ENCODE assay signal across 1 cellular context in the genomic region with DNA sequence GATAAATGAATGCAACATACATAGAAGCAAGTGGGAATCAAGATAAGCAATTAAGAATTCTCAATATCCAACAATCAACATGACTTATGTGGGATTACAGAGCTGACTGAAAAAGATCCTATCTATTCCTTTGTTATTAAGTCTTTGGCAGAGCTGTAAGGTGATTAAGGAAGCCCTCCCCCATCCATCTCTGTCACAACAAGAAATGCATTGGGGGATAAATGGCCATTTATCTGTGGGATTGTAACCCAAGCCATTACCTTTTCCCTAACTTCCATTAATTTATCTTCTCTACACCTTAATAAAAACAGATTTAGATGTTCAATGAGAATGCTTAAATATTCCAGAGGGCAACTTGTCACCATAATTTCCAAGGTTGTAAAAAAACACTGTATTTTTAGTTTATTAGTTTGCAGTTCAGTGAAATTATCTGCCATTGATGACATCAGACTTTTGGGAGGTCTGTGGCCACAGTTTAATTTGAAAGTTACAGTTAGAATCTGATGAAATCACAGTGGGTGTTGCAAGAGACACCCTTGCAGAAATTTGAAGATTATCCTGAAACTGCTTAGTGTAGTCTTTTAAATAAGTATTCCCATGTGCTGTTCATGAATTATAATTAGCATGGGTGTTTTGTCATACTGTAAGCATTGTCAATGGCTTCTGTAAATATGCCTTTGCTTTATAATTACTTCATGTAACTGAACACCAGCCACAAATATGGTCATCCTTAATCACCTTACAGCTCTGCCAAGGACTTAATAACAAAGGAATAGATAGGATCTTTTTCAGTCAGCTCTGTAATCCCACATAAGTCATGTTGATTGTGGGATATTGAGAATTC.
TF ChIP-seq lines count a peak whose summit lies in the region.

No MANE protein-coding gene starts in this region.

TF ChIP-seq in HEK293, 187 proteins besides CTCF, POLR2A, EP300 and RAD21 (continued from another document and continues in another):
- TF ChIP-seq ZNF664 (tag by site-specific recombination; IDR thresholded peaks at IDR 0.05) (peak; percentile 45; the same call in 1 of the 2 replicates), ZNF416 (tag by site-specific recombination; IDR thresholded peaks at IDR 0.05) (no peak), ZNF48 (tag by site-specific recombination; IDR thresholded peaks at IDR 0.05) (no peak), SP3 (tag by site-specific recombination; IDR thresholded peaks at IDR 0.05) (peak; percentile 43; the same call in 1 of the 2 replicates), MZF1 (tag by site-specific recombination; IDR thresholded peaks at IDR 0.05; ENCODE audit: borderline replicate concordance) (no peak), ZXDB (tag by site-specific recombination; IDR thresholded peaks at IDR 0.05) (no peak), ZNF549 (tag by site-specific recombination; IDR thresholded peaks at IDR 0.05) (no peak), ZNF529 (tag by site-specific recombination; IDR thresholded peaks at IDR 0.05; ENCODE audit: insufficient replicate concordance) (no peak), OSR2 (tag by site-specific recombination; IDR thresholded peaks at IDR 0.05) (peak; percentile 92), ZNF837 (tag by site-specific recombination; IDR thresholded peaks at IDR 0.05) (no peak), ZNF184 (tag by site-specific recombination; IDR thresholded peaks at IDR 0.05) (no peak), ZNF404 (tag by site-specific recombination; IDR thresholded peaks at IDR 0.05) (no peak), ZNF23 (tag by site-specific recombination; IDR thresholded peaks at IDR 0.05; ENCODE audit: borderline replicate concordance) (no peak), ZNF560 (tag by site-specific recombination; IDR thresholded peaks at IDR 0.05; ENCODE audit: borderline replicate concordance) (no peak), KLF9 (tag by site-specific recombination; IDR thresholded peaks at IDR 0.05; ENCODE audit: low read depth) (no peak), YY2 (tag by site-specific recombination; IDR thresholded peaks at IDR 0.05) (no peak), ZNF768 (tag by site-specific recombination; IDR thresholded peaks at IDR 0.05) (no peak), ZNF596 (tag by site-specific recombination; IDR thresholded peaks at IDR 0.05) (no peak), ZNF785 (tag by site-specific recombination; IDR thresholded peaks at IDR 0.05) (no peak), ZBTB8A (tag by site-specific recombination; IDR thresholded peaks at IDR 0.05) (no peak), KLF8 (tag by site-specific recombination; IDR thresholded peaks at IDR 0.05) (peak; percentile 47; the same call in 1 of the 2 replicates), KLF10 (tag by site-specific recombination; IDR thresholded peaks at IDR 0.05) (peak; percentile 75), TCF7L2 (IDR thresholded peaks at IDR 0.05; ENCODE audit: borderline replicate concordance, low read depth, low read length) (no peak; the same call in 1 of the 2 replicates), ZNF473 (tag by site-specific recombination; IDR thresholded peaks at IDR 0.05) (no peak), ZNF10 (tag by site-specific recombination; IDR thresholded peaks at IDR 0.05) (peak; percentile 76; the same call in 1 of the 2 replicates), ZNF211 (tag by site-specific recombination; IDR thresholded peaks at IDR 0.05; ENCODE audit: low read depth) (no peak), ZNF223 (tag by site-specific recombination; IDR thresholded peaks at IDR 0.05) (no peak), ZNF629 (tag by site-specific recombination; IDR thresholded peaks at IDR 0.05) (peak; percentile 88), ZNF501 (tag by site-specific recombination; IDR thresholded peaks at IDR 0.05) (peak; percentile 45; the same call in 1 of the 2 replicates), ZNF423 (tag by site-specific recombination; IDR thresholded peaks at IDR 0.05) (no peak), GLI2 (tag by site-specific recombination; IDR thresholded peaks at IDR 0.05; ENCODE audit: borderline replicate concordance, low read depth) (0 out of 2 replicates have a peak, but pooled peaks have one; percentile 55), ZNF623 (tag by site-specific recombination; IDR thresholded peaks at IDR 0.05) (no peak; the same call in 1 of the 2 replicates), ZNF843 (tag by site-specific recombination; IDR thresholded peaks at IDR 0.05) (peak; percentile 90), REPIN1 (tag by site-specific recombination; IDR thresholded peaks at IDR 0.05; ENCODE audit: low read depth) (no peak), ZNF133 (tag by site-specific recombination; IDR thresholded peaks at IDR 0.05) (no peak), GLIS1 (tag by site-specific recombination; IDR thresholded peaks at IDR 0.05) (no peak)
- TF ChIP-seq, protein P1, sequence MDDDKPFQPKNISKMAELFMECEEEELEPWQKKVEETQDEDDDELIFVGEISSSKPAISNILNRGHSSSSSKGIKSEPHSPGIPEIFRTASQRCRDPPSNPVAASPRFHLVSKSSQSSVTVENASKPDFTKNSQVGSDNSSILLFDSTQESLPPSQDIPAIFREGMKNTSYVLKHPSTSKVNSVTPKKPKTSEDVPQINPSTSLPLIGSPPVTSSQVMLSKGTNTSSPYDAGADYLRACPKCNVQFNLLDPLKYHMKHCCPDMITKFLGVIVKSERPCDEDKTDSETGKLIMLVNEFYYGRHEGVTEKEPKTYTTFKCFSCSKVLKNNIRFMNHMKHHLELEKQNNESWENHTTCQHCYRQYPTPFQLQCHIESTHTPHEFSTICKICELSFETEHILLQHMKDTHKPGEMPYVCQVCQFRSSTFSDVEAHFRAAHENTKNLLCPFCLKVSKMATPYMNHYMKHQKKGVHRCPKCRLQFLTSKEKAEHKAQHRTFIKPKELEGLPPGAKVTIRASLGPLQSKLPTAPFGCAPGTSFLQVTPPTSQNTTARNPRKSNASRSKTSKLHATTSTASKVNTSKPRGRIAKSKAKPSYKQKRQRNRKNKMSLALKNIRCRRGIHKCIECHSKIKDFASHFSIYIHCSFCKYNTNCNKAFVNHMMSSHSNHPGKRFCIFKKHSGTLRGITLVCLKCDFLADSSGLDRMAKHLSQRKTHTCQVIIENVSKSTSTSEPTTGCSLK (tag by site-specific recombination; IDR thresholded peaks at IDR 0.05): no peak
- TF ChIP-seq, protein P2, sequence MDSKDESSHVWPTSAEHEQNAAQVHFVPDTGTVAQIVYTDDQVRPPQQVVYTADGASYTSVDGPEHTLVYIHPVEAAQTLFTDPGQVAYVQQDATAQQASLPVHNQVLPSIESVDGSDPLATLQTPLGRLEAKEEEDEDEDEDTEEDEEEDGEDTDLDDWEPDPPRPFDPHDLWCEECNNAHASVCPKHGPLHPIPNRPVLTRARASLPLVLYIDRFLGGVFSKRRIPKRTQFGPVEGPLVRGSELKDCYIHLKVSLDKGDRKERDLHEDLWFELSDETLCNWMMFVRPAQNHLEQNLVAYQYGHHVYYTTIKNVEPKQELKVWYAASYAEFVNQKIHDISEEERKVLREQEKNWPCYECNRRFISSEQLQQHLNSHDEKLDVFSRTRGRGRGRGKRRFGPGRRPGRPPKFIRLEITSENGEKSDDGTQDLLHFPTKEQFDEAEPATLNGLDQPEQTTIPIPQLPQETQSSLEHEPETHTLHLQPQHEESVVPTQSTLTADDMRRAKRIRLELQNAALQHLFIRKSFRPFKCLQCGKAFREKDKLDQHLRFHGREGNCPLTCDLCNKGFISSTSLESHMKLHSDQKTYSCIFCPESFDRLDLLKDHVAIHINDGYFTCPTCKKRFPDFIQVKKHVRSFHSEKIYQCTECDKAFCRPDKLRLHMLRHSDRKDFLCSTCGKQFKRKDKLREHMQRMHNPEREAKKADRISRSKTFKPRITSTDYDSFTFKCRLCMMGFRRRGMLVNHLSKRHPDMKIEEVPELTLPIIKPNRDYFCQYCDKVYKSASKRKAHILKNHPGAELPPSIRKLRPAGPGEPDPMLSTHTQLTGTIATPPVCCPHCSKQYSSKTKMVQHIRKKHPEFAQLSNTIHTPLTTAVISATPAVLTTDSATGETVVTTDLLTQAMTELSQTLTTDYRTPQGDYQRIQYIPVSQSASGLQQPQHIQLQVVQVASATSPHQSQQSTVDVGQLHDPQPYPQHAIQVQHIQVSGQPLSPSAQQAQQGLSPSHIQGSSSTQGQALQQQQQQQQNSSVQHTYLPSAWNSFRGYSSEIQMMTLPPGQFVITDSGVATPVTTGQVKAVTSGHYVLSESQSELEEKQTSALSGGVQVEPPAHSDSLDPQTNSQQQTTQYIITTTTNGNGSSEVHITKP (tag by site-specific recombination; IDR thresholded peaks at IDR 0.05): peak; percentile 31
- TF ChIP-seq, protein P3, sequence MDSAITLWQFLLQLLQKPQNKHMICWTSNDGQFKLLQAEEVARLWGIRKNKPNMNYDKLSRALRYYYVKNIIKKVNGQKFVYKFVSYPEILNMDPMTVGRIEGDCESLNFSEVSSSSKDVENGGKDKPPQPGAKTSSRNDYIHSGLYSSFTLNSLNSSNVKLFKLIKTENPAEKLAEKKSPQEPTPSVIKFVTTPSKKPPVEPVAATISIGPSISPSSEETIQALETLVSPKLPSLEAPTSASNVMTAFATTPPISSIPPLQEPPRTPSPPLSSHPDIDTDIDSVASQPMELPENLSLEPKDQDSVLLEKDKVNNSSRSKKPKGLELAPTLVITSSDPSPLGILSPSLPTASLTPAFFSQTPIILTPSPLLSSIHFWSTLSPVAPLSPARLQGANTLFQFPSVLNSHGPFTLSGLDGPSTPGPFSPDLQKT (IDR thresholded peaks at IDR 0.05; ENCODE audit: borderline replicate concordance, low read depth, low read length): no peak
- TF ChIP-seq, protein P4, sequence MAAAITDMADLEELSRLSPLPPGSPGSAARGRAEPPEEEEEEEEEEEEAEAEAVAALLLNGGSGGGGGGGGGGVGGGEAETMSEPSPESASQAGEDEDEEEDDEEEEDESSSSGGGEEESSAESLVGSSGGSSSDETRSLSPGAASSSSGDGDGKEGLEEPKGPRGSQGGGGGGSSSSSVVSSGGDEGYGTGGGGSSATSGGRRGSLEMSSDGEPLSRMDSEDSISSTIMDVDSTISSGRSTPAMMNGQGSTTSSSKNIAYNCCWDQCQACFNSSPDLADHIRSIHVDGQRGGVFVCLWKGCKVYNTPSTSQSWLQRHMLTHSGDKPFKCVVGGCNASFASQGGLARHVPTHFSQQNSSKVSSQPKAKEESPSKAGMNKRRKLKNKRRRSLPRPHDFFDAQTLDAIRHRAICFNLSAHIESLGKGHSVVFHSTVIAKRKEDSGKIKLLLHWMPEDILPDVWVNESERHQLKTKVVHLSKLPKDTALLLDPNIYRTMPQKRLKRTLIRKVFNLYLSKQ (tag by site-specific recombination; IDR thresholded peaks at IDR 0.05; ENCODE audit: borderline replicate concordance): no peak
- TF ChIP-seq, protein P5, sequence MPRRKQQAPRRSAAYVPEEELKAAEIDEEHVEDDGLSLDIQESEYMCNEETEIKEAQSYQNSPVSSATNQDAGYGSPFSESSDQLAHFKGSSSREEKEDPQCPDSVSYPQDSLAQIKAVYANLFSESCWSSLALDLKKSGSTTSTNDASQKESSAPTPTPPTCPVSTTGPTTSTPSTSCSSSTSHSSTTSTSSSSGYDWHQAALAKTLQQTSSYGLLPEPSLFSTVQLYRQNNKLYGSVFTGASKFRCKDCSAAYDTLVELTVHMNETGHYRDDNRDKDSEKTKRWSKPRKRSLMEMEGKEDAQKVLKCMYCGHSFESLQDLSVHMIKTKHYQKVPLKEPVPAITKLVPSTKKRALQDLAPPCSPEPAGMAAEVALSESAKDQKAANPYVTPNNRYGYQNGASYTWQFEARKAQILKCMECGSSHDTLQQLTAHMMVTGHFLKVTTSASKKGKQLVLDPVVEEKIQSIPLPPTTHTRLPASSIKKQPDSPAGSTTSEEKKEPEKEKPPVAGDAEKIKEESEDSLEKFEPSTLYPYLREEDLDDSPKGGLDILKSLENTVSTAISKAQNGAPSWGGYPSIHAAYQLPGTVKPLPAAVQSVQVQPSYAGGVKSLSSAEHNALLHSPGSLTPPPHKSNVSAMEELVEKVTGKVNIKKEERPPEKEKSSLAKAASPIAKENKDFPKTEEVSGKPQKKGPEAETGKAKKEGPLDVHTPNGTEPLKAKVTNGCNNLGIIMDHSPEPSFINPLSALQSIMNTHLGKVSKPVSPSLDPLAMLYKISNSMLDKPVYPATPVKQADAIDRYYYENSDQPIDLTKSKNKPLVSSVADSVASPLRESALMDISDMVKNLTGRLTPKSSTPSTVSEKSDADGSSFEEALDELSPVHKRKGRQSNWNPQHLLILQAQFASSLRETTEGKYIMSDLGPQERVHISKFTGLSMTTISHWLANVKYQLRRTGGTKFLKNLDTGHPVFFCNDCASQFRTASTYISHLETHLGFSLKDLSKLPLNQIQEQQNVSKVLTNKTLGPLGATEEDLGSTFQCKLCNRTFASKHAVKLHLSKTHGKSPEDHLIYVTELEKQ (tag by site-specific recombination; IDR thresholded peaks at IDR 0.05; ENCODE audit: borderline replicate concordance): peak; percentile 65; the same call in 1 of the 2 replicates
- TF ChIP-seq, protein P6, sequence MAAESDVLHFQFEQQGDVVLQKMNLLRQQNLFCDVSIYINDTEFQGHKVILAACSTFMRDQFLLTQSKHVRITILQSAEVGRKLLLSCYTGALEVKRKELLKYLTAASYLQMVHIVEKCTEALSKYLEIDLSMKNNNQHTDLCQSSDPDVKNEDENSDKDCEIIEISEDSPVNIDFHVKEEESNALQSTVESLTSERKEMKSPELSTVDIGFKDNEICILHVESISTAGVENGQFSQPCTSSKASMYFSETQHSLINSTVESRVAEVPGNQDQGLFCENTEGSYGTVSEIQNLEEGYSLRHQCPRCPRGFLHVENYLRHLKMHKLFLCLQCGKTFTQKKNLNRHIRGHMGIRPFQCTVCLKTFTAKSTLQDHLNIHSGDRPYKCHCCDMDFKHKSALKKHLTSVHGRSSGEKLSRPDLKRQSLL (tag by site-specific recombination; IDR thresholded peaks at IDR 0.05): peak; percentile 5; the same call in 1 of the 2 replicates
- TF ChIP-seq, protein P7, sequence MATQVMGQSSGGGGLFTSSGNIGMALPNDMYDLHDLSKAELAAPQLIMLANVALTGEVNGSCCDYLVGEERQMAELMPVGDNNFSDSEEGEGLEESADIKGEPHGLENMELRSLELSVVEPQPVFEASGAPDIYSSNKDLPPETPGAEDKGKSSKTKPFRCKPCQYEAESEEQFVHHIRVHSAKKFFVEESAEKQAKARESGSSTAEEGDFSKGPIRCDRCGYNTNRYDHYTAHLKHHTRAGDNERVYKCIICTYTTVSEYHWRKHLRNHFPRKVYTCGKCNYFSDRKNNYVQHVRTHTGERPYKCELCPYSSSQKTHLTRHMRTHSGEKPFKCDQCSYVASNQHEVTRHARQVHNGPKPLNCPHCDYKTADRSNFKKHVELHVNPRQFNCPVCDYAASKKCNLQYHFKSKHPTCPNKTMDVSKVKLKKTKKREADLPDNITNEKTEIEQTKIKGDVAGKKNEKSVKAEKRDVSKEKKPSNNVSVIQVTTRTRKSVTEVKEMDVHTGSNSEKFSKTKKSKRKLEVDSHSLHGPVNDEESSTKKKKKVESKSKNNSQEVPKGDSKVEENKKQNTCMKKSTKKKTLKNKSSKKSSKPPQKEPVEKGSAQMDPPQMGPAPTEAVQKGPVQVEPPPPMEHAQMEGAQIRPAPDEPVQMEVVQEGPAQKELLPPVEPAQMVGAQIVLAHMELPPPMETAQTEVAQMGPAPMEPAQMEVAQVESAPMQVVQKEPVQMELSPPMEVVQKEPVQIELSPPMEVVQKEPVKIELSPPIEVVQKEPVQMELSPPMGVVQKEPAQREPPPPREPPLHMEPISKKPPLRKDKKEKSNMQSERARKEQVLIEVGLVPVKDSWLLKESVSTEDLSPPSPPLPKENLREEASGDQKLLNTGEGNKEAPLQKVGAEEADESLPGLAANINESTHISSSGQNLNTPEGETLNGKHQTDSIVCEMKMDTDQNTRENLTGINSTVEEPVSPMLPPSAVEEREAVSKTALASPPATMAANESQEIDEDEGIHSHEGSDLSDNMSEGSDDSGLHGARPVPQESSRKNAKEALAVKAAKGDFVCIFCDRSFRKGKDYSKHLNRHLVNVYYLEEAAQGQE (tag by site-specific recombination; IDR thresholded peaks at IDR 0.05): no peak
